ENCODE assay signal across 8 cellular contexts in the genomic region with DNA sequence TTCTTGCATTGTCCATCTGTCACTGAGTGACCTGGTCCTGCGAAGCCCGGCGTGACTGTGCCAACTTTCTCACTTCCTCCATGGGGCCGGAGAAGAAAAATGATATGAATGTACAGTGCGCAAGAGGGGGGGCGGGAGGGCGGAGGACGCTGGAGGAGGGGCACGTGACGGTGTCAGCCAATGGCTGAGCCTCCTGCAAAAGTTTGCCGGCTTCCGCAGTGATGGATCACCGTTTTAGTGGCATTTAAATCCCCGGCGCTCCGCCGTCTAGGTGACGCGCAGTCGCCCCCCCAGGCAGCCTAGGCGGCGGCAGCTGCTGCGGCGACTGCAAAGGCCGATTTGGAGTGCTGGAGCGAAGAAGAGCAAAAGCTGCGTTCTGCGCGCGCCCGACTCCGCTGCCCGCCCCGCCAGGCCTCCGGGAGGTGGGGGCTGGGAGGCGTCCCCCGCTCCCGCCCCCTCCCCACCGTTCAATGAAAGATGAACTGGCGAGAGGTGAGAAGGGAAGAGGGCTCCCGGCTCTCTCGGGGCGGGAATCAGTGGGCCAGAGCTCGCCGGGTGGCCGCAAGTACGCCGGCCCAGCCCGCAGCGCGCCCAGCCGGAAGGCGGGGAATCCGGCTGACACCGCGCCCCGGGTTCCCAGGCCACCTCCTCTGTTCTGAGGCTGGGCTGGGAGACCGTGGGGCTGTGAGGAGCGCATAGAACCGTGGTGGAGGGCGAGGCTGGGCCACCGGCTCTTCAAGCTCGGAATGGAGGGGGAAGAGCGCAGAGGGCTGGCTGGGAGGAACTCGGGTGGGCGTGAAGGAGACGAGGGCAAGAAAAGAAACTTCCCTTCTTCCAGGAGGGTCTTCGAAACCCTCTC. TPM values are rescaled to one million over a fixed set of nuclear protein-coding genes. Genes with fewer than 3 reads are reported as not detected.
A peak's percentile ranks its signal among the peaks of the same experiment; 100 is the strongest.
DNase-seq lines count a peak whose midpoint lies in the region; ATAC-seq lines count a peak whose summit lies in the region.

A gene (minus strand): TSS at position 104 of the 859 bp plus-strand sequence. CDS start 88 bp downstream, at position 16.

- H3K27ac Mint-ChIP-seq in activated CD4-positive, alpha-beta T cell treated with anti-CD3 and anti-CD28 coated beads for 36 hours, result peak within 1 kb of the TSS; percentile 5
- peak within 1 kb of the TSS; percentile 52 for H3K27ac Mint-ChIP-seq in memory B cell

- H3K4me3 Mint-ChIP-seq in activated CD4-positive, alpha-beta T cell treated with anti-CD3 and anti-CD28 coated beads for 36 hours, result peak within 1 kb of the TSS; percentile 70
- H3K4me3 Mint-ChIP-seq in memory B cell, result peak within 1 kb of the TSS; percentile 90

- DNase-seq in AG08396 (ENCODE audit: low spot score), result peak; percentile 98
- peak; percentile 88 for DNase-seq in NCI-H2196 treated with DMSO at 0.1 percent for 48 hours (lab: John Stamatoyannopoulos, UW; ENCODE audit: unreplicated experiment)
- DNase-seq in activated CD4-positive, alpha-beta T cell treated with anti-CD3 and anti-CD28 coated beads for 36 hours, result peak; percentile 85
- peak; percentile 90 to 96 for DNase-seq in dermis microvascular lymphatic vessel endothelial cell (ENCODE audit: low read depth in 2 of 2)
- peak; percentile 57 to 63 for DNase-seq in memory B cell (ENCODE audit: low spot score in 2 of 2)
- peak; percentile 40 for DNase-seq in stimulated activated CD8-positive, alpha-beta memory T cell treated with anti-CD3 and anti-CD28 coated beads, Interleukin-15, amount 100 ng/mL, for 24 hours (ENCODE audit: low read depth)

- no peaks in the 10 kb centered on the region for H3K9me3 Mint-ChIP-seq in activated CD4-positive, alpha-beta T cell treated with anti-CD3 and anti-CD28 coated beads for 36 hours (ENCODE audit: low read depth)
- no peaks in the 10 kb centered on the region for H3K9me3 Mint-ChIP-seq in memory B cell

- intact Hi-C loops in activated CD4-positive, alpha-beta T cell treated with anti-CD3 and anti-CD28 coated beads for 36 hours (cut with DNase I, micrococcal nuclease), result loop anchor here (1.0 to 10.0 kb wide), 10 partner anchors 36 to 1234 kb away; a partner anchor contains a TSS

- H3K4me1 Mint-ChIP-seq in activated CD4-positive, alpha-beta T cell treated with anti-CD3 and anti-CD28 coated beads for 36 hours, result peaks cover 23% of the 10 kb centered on the region
- peaks cover 15% of the 10 kb centered on the region for H3K4me1 Mint-ChIP-seq in memory B cell

- H3K36me3 Mint-ChIP-seq in activated CD4-positive, alpha-beta T cell treated with anti-CD3 and anti-CD28 coated beads for 36 hours (ENCODE audit: low read depth), result no peaks in the 10 kb centered on the region
- H3K36me3 Mint-ChIP-seq in memory B cell, result peaks cover 9% of the 10 kb centered on the region

- CTCF ChIA-PET in activated CD4-positive, alpha-beta T cell treated with anti-CD3 and anti-CD28 coated beads for 36 hours (lab: Charles Lee), result interaction anchor here (0.7 to 1.3 kb wide), 5 partner anchors 53 to 146 kb away, joined by 3 to 5 read pairs (median 4); no protein-coding TSS in a partner anchor

- H3K27me3 Mint-ChIP-seq in activated CD4-positive, alpha-beta T cell treated with anti-CD3 and anti-CD28 coated beads for 36 hours, result peaks cover 84% of the 10 kb centered on the region
- H3K27me3 Mint-ChIP-seq in memory B cell, result peaks cover 13% of the 10 kb centered on the region

- POLR2A ChIA-PET in activated CD4-positive, alpha-beta T cell treated with anti-CD3 and anti-CD28 coated beads for 36 hours (lab: Charles Lee), result no interaction called here

- ATAC-seq in GM19023 (IDR thresholded peaks at IDR 0.05; ENCODE audit: unreplicated experiment), result peak; percentile 85
- ATAC-seq in HG03135 (IDR thresholded peaks at IDR 0.05; ENCODE audit: unreplicated experiment), result peak; percentile 81
- peak; percentile 91 for ATAC-seq in activated CD4-positive, alpha-beta T cell treated with anti-CD3 and anti-CD28 coated beads for 36 hours
- ATAC-seq in memory B cell (ENCODE audit: low read depth), result peak; percentile 89

RNA-seq across cellular contexts. Expression of the gene that starts here (rescaled TPM):
- total RNA-seq in activated CD4-positive, alpha-beta T cell treated with anti-CD3 and anti-CD28 coated beads for 36 hours, result under 1 TPM; 0.12 to 0.14 TPM
- total RNA-seq in dermis microvascular lymphatic vessel endothelial cell, result 0.51 and 1.0 TPM in 2 replicates

Comparison
In these comparisons a context has a peak if more than half of its experiments do, and no peak if none do; other contexts are left out.
1. Peak in every context shown above with its lines: DNase-seq and ATAC-seq.
2. Peak in DNase-seq and ATAC-seq in activated CD4-positive, alpha-beta T cell treated with anti-CD3 and anti-CD28 coated beads for 36 hours; RNA of the gene not detected or under 1 TPM.
3. DNase-seq: peak in every context shown above with its lines; median percentile 98 in AG08396; 93 in dermis microvascular lymphatic vessel endothelial cell; 88 in NCI-H2196 treated with DMSO at 0.1 percent for 48 hours; 85 in activated CD4-positive, alpha-beta T cell treated with anti-CD3 and anti-CD28 coated beads for 36 hours; 60 in memory B cell; 40 in stimulated activated CD8-positive, alpha-beta memory T cell treated with anti-CD3 and anti-CD28 coated beads, Interleukin-15, amount 100 ng/mL, for 24 hours.